ENCODE assay signal across 25 cellular contexts in genomic region chr1:48608882-48609281, GRCh38.
A peak's percentile ranks its signal among the peaks of the same experiment; 100 is the strongest.
DNase-seq lines count a peak whose midpoint lies in the region; ATAC-seq and TF ChIP-seq lines count a peak whose summit lies in the region.
"Had no signal": no experiment of that assay in that cellular context is flagged by ENCODE, and none has a peak within 500 bp of the region (broad histone marks: within the 10 kb centered on the region; RNA-seq: fewer than 3 reads in every experiment).

No MANE protein-coding gene starts in this region.

- H3K4me3 ChIP-seq in WERI-Rb-1 (ENCODE audit: low read depth, low read length), result no peak overlapping the region
- H3K4me3 ChIP-seq: BLaER1, GM12878 had no signal

- H3K36me3 ChIP-seq in WERI-Rb-1, result no peaks in the 10 kb centered on the region
- H3K36me3 ChIP-seq: BE2C, BLaER1 had no signal

- no peak overlapping the region for H3K27ac ChIP-seq in WERI-Rb-1
- H3K27ac ChIP-seq: BLaER1 had no signal

- peak; percentile 23 for DNase-seq in NCI-H82 (lab: John Stamatoyannopoulos, UW)
- DNase-seq in NCI-H82 treated with DMSO at 0.1 percent for 48 hours (lab: John Stamatoyannopoulos, UW; ENCODE audit: unreplicated experiment), result no peak
- peak; percentile 51 to 61 for DNase-seq in NCI-H187 (lab: John Stamatoyannopoulos, UW)
- DNase-seq in NCI-H187 treated with DMSO at 0.1 percent for 48 hours (lab: John Stamatoyannopoulos, UW), result peak; percentile 65
- peak; percentile 39 for DNase-seq in WERI-Rb-1
- DNase-seq in NCI-H146 (lab: John Stamatoyannopoulos, UW), result no peak
- DNase-seq in omental fat pad (ENCODE audit: low spot score), result no peak
- DNase-seq: 8988T; ACHN; BE2C; C1 segment of cervical spinal cord; CD4-positive, alpha-beta memory T cell; CD4-positive, CD25-positive, alpha-beta regulatory T cell; CD8-positive, alpha-beta memory T cell; COR-L47; DMS 273 treated with DMSO at 0.1 percent for 48 hours; DMS153; DMS53; DMS79; DND-41; EL; GDM1 had no signal

- TF ChIP-seq CTCF in WERI-Rb-1 (IDR thresholded peaks at IDR 0.05; ENCODE audit: low read depth, low read length) (no peak), omental fat pad (IDR thresholded peaks at IDR 0.05) (no peak)

- ATAC-seq in omental fat pad (ENCODE audit: low FRiP score), result no peak
- ATAC-seq in HG02763 (IDR thresholded peaks at IDR 0.05; ENCODE audit: unreplicated experiment), result no peak
- ATAC-seq: GM12878 had no signal

- no peaks in the 10 kb centered on the region for H3K27me3 ChIP-seq in WERI-Rb-1 (ENCODE audit: insufficient read depth, low read depth, severe bottlenecking)
- H3K27me3 ChIP-seq: BE2C, BLaER1 had no signal

- H3K9me3 ChIP-seq in WERI-Rb-1 (ENCODE audit: severe bottlenecking), result no peaks in the 10 kb centered on the region
- H3K9me3 ChIP-seq: BE2C, BLaER1 had no signal

Comparison
In these comparisons a context has a peak if more than half of its experiments do, and no peak if none do; other contexts are left out.
1. DNase-seq: peak in NCI-H82 (single experiment), NCI-H187 (2 of 2), NCI-H187 treated with DMSO at 0.1 percent for 48 hours (single experiment) and WERI-Rb-1 (single experiment); none in NCI-H82 treated with DMSO at 0.1 percent for 48 hours (single experiment), NCI-H146 (single experiment) and omental fat pad (single experiment).